15 cellular contexts compared by ENCODE assay signal in the genomic region with DNA sequence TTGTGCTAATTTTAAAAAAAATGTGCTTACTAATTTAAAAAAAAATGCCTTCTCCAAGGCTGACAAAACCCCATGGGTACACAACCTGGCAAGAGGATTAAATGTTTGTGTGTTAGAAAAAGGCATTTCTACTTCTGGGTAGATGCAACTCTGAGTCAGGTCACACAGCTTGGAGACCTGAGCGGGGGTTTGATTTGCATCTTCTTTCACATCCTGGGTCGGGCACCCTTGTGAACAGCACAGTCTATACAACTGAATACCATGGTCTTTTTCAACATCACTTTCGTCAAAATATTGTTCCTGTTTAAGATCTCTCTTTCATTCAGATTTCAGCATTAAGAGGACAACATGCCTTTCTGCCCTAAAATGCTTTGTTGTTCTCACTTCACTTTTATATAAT.
A peak's percentile ranks its signal among the peaks of the same experiment; 100 is the strongest.
DNase-seq lines count a peak whose midpoint lies in the region; ATAC-seq and TF ChIP-seq lines count a peak whose summit lies in the region.
"Had no signal": no experiment of that assay in that cellular context is flagged by ENCODE, and none has a peak within 500 bp of the region (broad histone marks: within the 10 kb centered on the region; RNA-seq: fewer than 3 reads in every experiment).

No MANE protein-coding gene starts in this region.

- intact Hi-C loops in activated CD8-positive, alpha-beta T cell treated with anti-CD3 and anti-CD28 coated beads for 36 hours (cut with micrococcal nuclease): no loop called here

- no peak overlapping the region for H3K4me3 Mint-ChIP-seq in immature natural killer cell
- no peak overlapping the region for H3K4me3 Mint-ChIP-seq in activated CD8-positive, alpha-beta T cell treated with anti-CD3 and anti-CD28 coated beads for 36 hours

- peak; percentile 39 for DNase-seq in germinal center (ENCODE audit: low spot score)
- DNase-seq in immature natural killer cell: no peak
- DNase-seq in activated CD8-positive, alpha-beta T cell treated with anti-CD3 and anti-CD28 coated beads for 36 hours: no peak
- no peak for DNase-seq in NCI-H1694 treated with DMSO at 0.1 percent for 48 hours (lab: John Stamatoyannopoulos, UW)
- DNase-seq: activated CD8-positive, alpha-beta memory T cell treated with anti-CD3 and anti-CD28 coated beads, Interleukin-2, amount 50 U/mL, for 48 hours; aorta; Caco-2; mucosa of descending colon; NCI-H748 treated with DMSO at 0.1 percent for 48 hours; stimulated activated CD8-positive, alpha-beta memory T cell treated with anti-CD3 and anti-CD28 coated beads, Interleukin-4, amount 100 ng/mL, for 48 hours; SW 1271 had no signal

- peaks cover 0 to 1% (median 0%) of the 10 kb centered on the region in 3 donors for H3K27me3 Mint-ChIP-seq in immature natural killer cell (ENCODE audit: low read depth in 3 of 3)
- H3K27me3 Mint-ChIP-seq in activated CD8-positive, alpha-beta T cell treated with anti-CD3 and anti-CD28 coated beads for 36 hours: no peaks in the 10 kb centered on the region

- ATAC-seq in GM18909 (IDR thresholded peaks at IDR 0.05; ENCODE audit: poor library complexity, unreplicated experiment) (peak; percentile 96), GM21717 (IDR thresholded peaks at IDR 0.05; ENCODE audit: unreplicated experiment) (peak; percentile 100), HG03135 (IDR thresholded peaks at IDR 0.05; ENCODE audit: unreplicated experiment) (peak; percentile 99)
- no peak for ATAC-seq in activated CD4-positive, CD25-positive, alpha-beta regulatory T cell treated with anti-CD3 and anti-CD28 coated beads, Interleukin-2, amount 50 U/mL, for 24 hours
- ATAC-seq in activated CD8-positive, alpha-beta T cell treated with anti-CD3 and anti-CD28 coated beads for 36 hours: no peak
- ATAC-seq: mucosa of descending colon had no signal

- peaks cover 3 to 29% (median 10%) of the 10 kb centered on the region in 6 donors for H3K9me3 Mint-ChIP-seq in immature natural killer cell
- H3K9me3 Mint-ChIP-seq in activated CD8-positive, alpha-beta T cell treated with anti-CD3 and anti-CD28 coated beads for 36 hours: peaks cover 2% of the 10 kb centered on the region

- CTCF ChIA-PET in activated CD8-positive, alpha-beta T cell treated with anti-CD3 and anti-CD28 coated beads for 36 hours (lab: Charles Lee): no interaction called here

- no peaks in the 10 kb centered on the region for H3K4me1 Mint-ChIP-seq in immature natural killer cell
- no peaks in the 10 kb centered on the region for H3K4me1 Mint-ChIP-seq in activated CD8-positive, alpha-beta T cell treated with anti-CD3 and anti-CD28 coated beads for 36 hours (ENCODE audit: low read depth)

- H3K27ac Mint-ChIP-seq in immature natural killer cell: no peak overlapping the region
- H3K27ac Mint-ChIP-seq in activated CD8-positive, alpha-beta T cell treated with anti-CD3 and anti-CD28 coated beads for 36 hours: no peak overlapping the region

- POLR2A ChIA-PET in activated CD8-positive, alpha-beta T cell treated with anti-CD3 and anti-CD28 coated beads for 36 hours (lab: Charles Lee): no interaction called here

- no peaks in the 10 kb centered on the region for H3K36me3 Mint-ChIP-seq in immature natural killer cell
- no peaks in the 10 kb centered on the region for H3K36me3 Mint-ChIP-seq in activated CD8-positive, alpha-beta T cell treated with anti-CD3 and anti-CD28 coated beads for 36 hours (ENCODE audit: low read depth)

- TF ChIP-seq CTCF in activated CD8-positive, alpha-beta T cell treated with anti-CD3 and anti-CD28 coated beads for 36 hours (IDR thresholded peaks at IDR 0.05): no peak

Comparison
In these comparisons a context has a peak if more than half of its experiments do, and no peak if none do; other contexts are left out.
1. ATAC-seq: peak in GM18909 (single experiment), GM21717 (single experiment) and HG03135 (single experiment); none in activated CD4-positive, CD25-positive, alpha-beta regulatory T cell treated with anti-CD3 and anti-CD28 coated beads, Interleukin-2, amount 50 U/mL, for 24 hours (0 of 2) and activated CD8-positive, alpha-beta T cell treated with anti-CD3 and anti-CD28 coated beads for 36 hours (single experiment).